8 cellular contexts compared by ENCODE assay signal in genomic region chr4:167622481-167623240, GRCh38.
DNase-seq lines count a peak whose midpoint lies in the region; ATAC-seq, FAIRE-seq and TF ChIP-seq lines count a peak whose summit lies in the region.

No MANE protein-coding gene starts in this region.

- no peak overlapping the region for H3K4me3 ChIP-seq in Loucy (ENCODE audit: low read length, poor library complexity, severe bottlenecking)
- no peak overlapping the region for H3K4me3 ChIP-seq in pancreas

- no peaks in the 10 kb centered on the region for H3K9me2 ChIP-seq in Loucy (replicated peaks; ENCODE audit: low read depth, low read length)

- intact Hi-C loops in pancreas (cut with DNase I): no loop called here

- no peak overlapping the region for H3K27ac ChIP-seq in pancreas

- no peak overlapping the region for H3K4me2 ChIP-seq in Loucy (ENCODE audit: low read depth, low read length, poor library complexity, severe bottlenecking)

- no peaks in the 10 kb centered on the region for H3K36me3 ChIP-seq in Loucy (ENCODE audit: insufficient read depth, low read length)
- no peaks in the 10 kb centered on the region for H3K36me3 ChIP-seq in pancreas

- no peak overlapping the region for H3K9ac ChIP-seq in Loucy (ENCODE audit: low read depth, low read length, poor library complexity, severe bottlenecking)

- no peaks in the 10 kb centered on the region for H3K27me3 ChIP-seq in Loucy (ENCODE audit: insufficient read depth, low read length, poor library complexity, severe bottlenecking)
- H3K27me3 ChIP-seq in pancreas: no peaks in the 10 kb centered on the region

- peak; percentile 89 for TF ChIP-seq CTCF in Loucy (conservative IDR thresholded peaks at IDR 0.05; ENCODE audit: low read length)
- TF ChIP-seq CTCF in pancreas (IDR thresholded peaks at IDR 0.05): peak; percentile 62 to 75 (median 64)

- H2AFZ ChIP-seq in Loucy (ENCODE audit: low read length): no peak overlapping the region

- peak; percentile 95 for ATAC-seq in HG02571 (IDR thresholded peaks at IDR 0.05; ENCODE audit: unreplicated experiment)
- ATAC-seq in pancreas: peak; percentile 68 to 92 (median 85)

- no peaks in the 10 kb centered on the region for H3F3A ChIP-seq in Loucy (ENCODE audit: low read depth)

- no peaks in the 10 kb centered on the region for H4K20me1 ChIP-seq in Loucy (ENCODE audit: insufficient read depth, low read length, poor library complexity, severe bottlenecking)

- H3K79me2 ChIP-seq in Loucy (ENCODE audit: insufficient read depth, low read length): no peaks in the 10 kb centered on the region

- DNase-seq in AML-193 (lab: John Stamatoyannopoulos, UW) (peak; percentile 37), GM12891 (ENCODE audit: insufficient read length, low spot score) (peak; percentile 39), foreskin melanocyte (peak; percentile 39), pancreas (peak; percentile 31 to 86 (median 62)), DMS79 (lab: John Stamatoyannopoulos, UW) (no peak)
- DNase-seq in activated CD4-positive, alpha-beta T cell treated with anti-CD3 and anti-CD28 coated beads, Interleukin-2, amount 50 U/mL, for 48 hours: peak; percentile 41 to 50

- TF ChIP-seq POLR2A in GM12891 (IDR thresholded peaks at IDR 0.05; ENCODE audit: low read depth, low read length): no peak

- H3K9me3 ChIP-seq in Loucy (ENCODE audit: insufficient read depth, low read depth, low read length) (no peaks in the 10 kb centered on the region), pancreas (no peaks in the 10 kb centered on the region)

- FAIRE-seq in GM12891 (lab: Jason Lieb, UNC) (peak; percentile 57), pancreas (lab: Jason Lieb, UNC) (no peak)

- H3K4me1 ChIP-seq in Loucy (ENCODE audit: insufficient read depth, low read length, poor library complexity, severe bottlenecking) (no peaks in the 10 kb centered on the region), pancreas (no peaks in the 10 kb centered on the region)

- WGBS in pancreas, 2 donors: 36 to 42% methylated on average over 10 of the region's 10 CpGs

TF ChIP-seq in GM12891, 5 proteins besides CTCF, POLR2A, EP300 and RAD21:
- TF ChIP-seq POU2F2 (IDR thresholded peaks at IDR 0.05; ENCODE audit: low read depth, low read length) (no peak), TAF1 (IDR thresholded peaks at IDR 0.05; ENCODE audit: low read depth, low read length) (no peak), POLR2AphosphoS5 (IDR thresholded peaks at IDR 0.05; ENCODE audit: low read depth, low read length) (no peak), PAX5 (IDR thresholded peaks at IDR 0.05; ENCODE audit: insufficient read depth, low read length, severe bottlenecking) (no peak), SPI1 (IDR thresholded peaks at IDR 0.05; ENCODE audit: low read depth, low read length) (no peak)
